Comparison of ENCODE assay signal across 23 cellular contexts in the genomic region with DNA sequence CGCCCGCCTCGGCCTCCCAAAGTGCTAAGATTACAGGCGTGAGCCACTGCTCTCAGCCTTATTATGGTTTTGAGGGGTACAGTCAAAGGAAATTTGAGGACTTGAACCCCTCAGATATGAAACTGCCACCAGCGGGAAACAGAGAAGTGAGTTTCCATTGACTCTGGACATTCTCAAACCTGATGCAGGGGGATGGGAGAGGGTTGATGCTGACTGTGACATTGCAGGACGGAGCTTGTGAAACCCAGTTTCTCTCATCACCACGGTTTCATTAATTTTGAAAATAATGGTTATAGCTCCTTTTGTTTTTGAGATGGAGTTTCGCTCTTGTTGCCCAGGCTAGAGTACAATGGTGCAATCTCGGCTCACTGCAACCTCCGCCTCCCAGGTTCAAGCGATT. TPM values are rescaled to one million over a fixed set of nuclear protein-coding genes. Genes with fewer than 3 reads are reported as not detected.
DNase-seq lines count a peak whose midpoint lies in the region; ATAC-seq, FAIRE-seq and TF ChIP-seq lines count a peak whose summit lies in the region.
"Had no signal": no experiment of that assay in that cellular context is flagged by ENCODE, and none has a peak within 500 bp of the region (broad histone marks: within the 10 kb centered on the region; RNA-seq: fewer than 3 reads in every experiment).

No MANE protein-coding gene starts in this region.

- no peak overlapping the region for H3K4me3 Mint-ChIP-seq in activated T-cell treated with anti-CD3 and anti-CD28 coated beads, Interleukin-2, amount 50 U/mL, for 24 hours
- no peak overlapping the region for H3K4me3 Mint-ChIP-seq in activated T-cell treated with anti-CD3 and anti-CD28 coated beads, Interleukin-2, amount 50 U/mL, for 72 hours
- no peak overlapping the region for H3K4me3 Mint-ChIP-seq in CD4-positive, alpha-beta T cell
- H3K4me3 Mint-ChIP-seq: B cell; CD4-positive, CD25-positive, alpha-beta regulatory T cell; GM23338; H9; HFFc6 had no signal

- H3K4me2 ChIP-seq in MM.1S (ENCODE audit: low read depth, low read length), result peak overlapping the region; percentile 53; the same call in 1 of the 2 replicates
- no peak overlapping the region for H3K4me2 ChIP-seq in endothelial cell of umbilical vein (ENCODE audit: insufficient read depth, low read length)
- H3K4me2 ChIP-seq: BLaER1, GM23338 had no signal

- peaks cover 5% of the 10 kb centered on the region for H3K4me1 Mint-ChIP-seq in activated T-cell treated with anti-CD3 and anti-CD28 coated beads, Interleukin-2, amount 50 U/mL, for 24 hours (ENCODE audit: low read depth)
- H3K4me1 Mint-ChIP-seq in activated T-cell treated with anti-CD3 and anti-CD28 coated beads, Interleukin-2, amount 50 U/mL, for 72 hours (ENCODE audit: low read depth), result no peaks in the 10 kb centered on the region
- peaks cover 3% of the 10 kb centered on the region for H3K4me1 Mint-ChIP-seq in CD4-positive, alpha-beta T cell (ENCODE audit: low read depth)

- H3K9me3 ChIP-seq in CD4-positive, alpha-beta T cell (ENCODE audit: control insufficient read depth, low read length), result no peaks in the 10 kb centered on the region
- H3K9me3 ChIP-seq in MM.1S (replicated peaks; ENCODE audit: insufficient read depth, low read length), result no peaks in the 10 kb centered on the region
- H3K9me3 ChIP-seq in endothelial cell of umbilical vein (replicated peaks; ENCODE audit: control insufficient read depth, insufficient read depth, low read length), result no peaks in the 10 kb centered on the region
- H3K9me3 ChIP-seq in upper lobe of left lung, result no peaks in the 10 kb centered on the region
- H3K9me3 ChIP-seq: BLaER1 had no signal

- intact Hi-C loops in CD4-positive, alpha-beta T cell (cut with DNase I, micrococcal nuclease), result loop anchor here in 1 of 2 experiments (5.0 kb wide), 1 partner anchor 103 kb away; no protein-coding TSS in a partner anchor
- intact Hi-C loops in endothelial cell of umbilical vein (cut with micrococcal nuclease), result loop anchor here (5.0 kb wide), 1 partner anchor 248 kb away; a partner anchor contains a TSS

- H3K9me3 Mint-ChIP-seq in activated T-cell treated with anti-CD3 and anti-CD28 coated beads, Interleukin-2, amount 50 U/mL, for 24 hours, result no peaks in the 10 kb centered on the region
- no peaks in the 10 kb centered on the region for H3K9me3 Mint-ChIP-seq in activated T-cell treated with anti-CD3 and anti-CD28 coated beads, Interleukin-2, amount 50 U/mL, for 72 hours
- no peaks in the 10 kb centered on the region for H3K9me3 Mint-ChIP-seq in CD4-positive, alpha-beta T cell
- H3K9me3 Mint-ChIP-seq: CD4-positive, CD25-positive, alpha-beta regulatory T cell; CD8-positive, alpha-beta memory T cell; GM23338; HFFc6 had no signal

- peak overlapping the region; percentile 60 for H3K27ac Mint-ChIP-seq in activated T-cell treated with anti-CD3 and anti-CD28 coated beads, Interleukin-2, amount 50 U/mL, for 24 hours
- H3K27ac Mint-ChIP-seq in activated T-cell treated with anti-CD3 and anti-CD28 coated beads, Interleukin-2, amount 50 U/mL, for 72 hours, result no peak overlapping the region
- peak overlapping the region; percentile 30 for H3K27ac Mint-ChIP-seq in CD4-positive, alpha-beta T cell
- H3K27ac Mint-ChIP-seq: GM23338, H9, HFFc6 had no signal

- no peak for TF ChIP-seq EP300 in upper lobe of left lung (IDR thresholded peaks at IDR 0.05)

- TF ChIP-seq POLR2A in endothelial cell of umbilical vein (IDR thresholded peaks at IDR 0.05; ENCODE audit: low read depth, low read length), result no peak
- TF ChIP-seq POLR2A in upper lobe of left lung (IDR thresholded peaks at IDR 0.05), result no peak

- peak; percentile 66 for FAIRE-seq in endothelial cell of umbilical vein (lab: Jason Lieb, UNC)
- FAIRE-seq: A204.1, D721Med, GM19239 had no signal

- H3K9me2 ChIP-seq in MM.1S (replicated peaks; ENCODE audit: insufficient read depth, low read length), result no peaks in the 10 kb centered on the region

- 92 to 95% methylated on average over 6 to 11 of the region's 11 CpGs for WGBS in upper lobe of left lung, 2 donors

- H3K27ac ChIP-seq in CD4-positive, alpha-beta T cell (ENCODE audit: low read depth, low read length), result no peak overlapping the region
- H3K27ac ChIP-seq in MM.1S (ENCODE audit: low read length) (peak overlapping the region; percentile 96), endothelial cell of umbilical vein (ENCODE audit: insufficient read depth, low read depth, low read length) (no peak overlapping the region), upper lobe of left lung (no peak overlapping the region)
- H3K27ac ChIP-seq: 22Rv1, BLaER1 had no signal

- no peak overlapping the region for H2AFZ ChIP-seq in MM.1S (ENCODE audit: low read length)
- H2AFZ ChIP-seq in endothelial cell of umbilical vein (ENCODE audit: low read depth, low read length), result no peak overlapping the region
- H2AFZ ChIP-seq: GM23338 had no signal

- peaks cover 55% of the 10 kb centered on the region for H3K4me1 ChIP-seq in MM.1S (ENCODE audit: low read length)
- H3K4me1 ChIP-seq in endothelial cell of umbilical vein (ENCODE audit: control insufficient read depth, extremely low read depth, insufficient read depth, low read length), result peaks cover 18% of the 10 kb centered on the region
- no peaks in the 10 kb centered on the region for H3K4me1 ChIP-seq in upper lobe of left lung

- no TSS peak for BruUV-seq in endothelial cell of umbilical vein (replicated peaks; lab: Mats Ljungman, UMichigan)

- H3K79me2 ChIP-seq in MM.1S (ENCODE audit: low read length) (peaks cover 14% of the 10 kb centered on the region), endothelial cell of umbilical vein (ENCODE audit: control insufficient read depth, insufficient read depth, low read length) (no peaks in the 10 kb centered on the region)

- CTCF ChIA-PET in CD4-positive, alpha-beta T cell (lab: Charles Lee), result no interaction called here
- CTCF ChIA-PET in endothelial cell of umbilical vein (lab: Charles Lee), result interaction anchor here (1.2 kb wide), 1 partner anchor 15 kb away, joined by 7 read pairs; no protein-coding TSS in a partner anchor

- no peak for DNase-seq in activated T-cell treated with anti-CD3 and anti-CD28 coated beads, Interleukin-2, amount 50 U/mL, for 24 hours
- DNase-seq in activated T-cell treated with anti-CD3 and anti-CD28 coated beads, Interleukin-2, amount 50 U/mL, for 72 hours, result no peak
- no peak for DNase-seq in CD4-positive, alpha-beta T cell
- DNase-seq in MM.1S, result peak; percentile 89
- DNase-seq in endothelial cell of umbilical vein (ENCODE audit: low read depth, low spot score), result no peak
- no peak for DNase-seq in upper lobe of left lung
- DNase-seq: CD4-positive, CD25-positive, alpha-beta regulatory T cell; CD8-positive, alpha-beta memory T cell; DMS53; DMS79 treated with DMSO at 0.1 percent for 48 hours; GF-D8; H9; HFFc6 had no signal

- TF ChIP-seq CTCF in CD4-positive, alpha-beta T cell (IDR thresholded peaks at IDR 0.05), result no peak
- no peak for TF ChIP-seq CTCF in MM.1S (IDR thresholded peaks at IDR 0.05; ENCODE audit: low read length)
- TF ChIP-seq CTCF in endothelial cell of umbilical vein (IDR thresholded peaks at IDR 0.05; ENCODE audit: extremely low read depth in 1 of 2, insufficient read depth in 1 of 2, low read depth in 1 of 2, low read length in 2 of 2), result no peak
- TF ChIP-seq CTCF in upper lobe of left lung (IDR thresholded peaks at IDR 0.05), result no peak

- ATAC-seq in activated T-cell treated with anti-CD3 and anti-CD28 coated beads, Interleukin-2, amount 50 U/mL, for 72 hours (replicated peaks in 1 of 2), result no peak
- ATAC-seq in CD4-positive, alpha-beta T cell (ENCODE audit: poor library complexity), result no peak
- ATAC-seq in GM21423 (IDR thresholded peaks at IDR 0.05; ENCODE audit: unreplicated experiment) (no peak), HG02938 (IDR thresholded peaks at IDR 0.05; ENCODE audit: unreplicated experiment) (no peak), upper lobe of left lung (ENCODE audit: low FRiP score in 2 of 2) (no peak)
- ATAC-seq: GM23338, HCT116 had no signal

- no peaks in the 10 kb centered on the region for H3K27me3 Mint-ChIP-seq in activated T-cell treated with anti-CD3 and anti-CD28 coated beads, Interleukin-2, amount 50 U/mL, for 24 hours
- H3K27me3 Mint-ChIP-seq in activated T-cell treated with anti-CD3 and anti-CD28 coated beads, Interleukin-2, amount 50 U/mL, for 72 hours (ENCODE audit: low read depth), result no peaks in the 10 kb centered on the region
- no peaks in the 10 kb centered on the region for H3K27me3 Mint-ChIP-seq in CD4-positive, alpha-beta T cell
- H3K27me3 Mint-ChIP-seq: B cell; CD4-positive, CD25-positive, alpha-beta regulatory T cell; CD8-positive, alpha-beta memory T cell had no signal

- H3K36me3 ChIP-seq in MM.1S (replicated peaks; ENCODE audit: insufficient read depth, low read length) (no peaks in the 10 kb centered on the region; the same call in 1 of the 2 replicates), endothelial cell of umbilical vein (ENCODE audit: control insufficient read depth in 2 of 2, extremely low read depth in 1 of 2, insufficient read depth in 2 of 2, low read length in 2 of 2) (no peaks in the 10 kb centered on the region), upper lobe of left lung (peaks cover 0 to 3% (median 0%) of the 10 kb centered on the region in 4 donors)

- POLR2A ChIA-PET in CD4-positive, alpha-beta T cell (lab: Charles Lee), result no interaction called here
- POLR2A ChIA-PET in endothelial cell of umbilical vein (lab: Charles Lee), result no interaction called here

- H3K36me3 Mint-ChIP-seq in activated T-cell treated with anti-CD3 and anti-CD28 coated beads, Interleukin-2, amount 50 U/mL, for 24 hours (ENCODE audit: low read depth), result peaks cover 82% of the 10 kb centered on the region
- H3K36me3 Mint-ChIP-seq in activated T-cell treated with anti-CD3 and anti-CD28 coated beads, Interleukin-2, amount 50 U/mL, for 72 hours (ENCODE audit: insufficient read depth in 2 of 2), result peaks cover 5 to 28% of the 10 kb centered on the region in 2 donors
- H3K36me3 Mint-ChIP-seq in CD4-positive, alpha-beta T cell (ENCODE audit: low read depth), result peaks cover 49% of the 10 kb centered on the region

- H3K27me3 ChIP-seq in CD4-positive, alpha-beta T cell (ENCODE audit: control insufficient read depth, insufficient read depth, low read length), result no peaks in the 10 kb centered on the region
- H3K27me3 ChIP-seq in MM.1S (replicated peaks; ENCODE audit: insufficient read depth, low read length), result no peaks in the 10 kb centered on the region
- no peaks in the 10 kb centered on the region for H3K27me3 ChIP-seq in endothelial cell of umbilical vein (ENCODE audit: control insufficient read depth in 2 of 2, insufficient read depth in 2 of 2, low read length in 2 of 2)
- H3K27me3 ChIP-seq in upper lobe of left lung, result no peaks in the 10 kb centered on the region
- H3K27me3 ChIP-seq: BLaER1 had no signal

- no peak overlapping the region for H3K4me3 ChIP-seq in MM.1S (ENCODE audit: low read length)
- H3K4me3 ChIP-seq in endothelial cell of umbilical vein (replicated peaks in 1 of 3; ENCODE audit: insufficient read depth in 1 of 3, low read depth in 1 of 3, low read length in 3 of 3), result no peak overlapping the region
- H3K4me3 ChIP-seq in upper lobe of left lung, result no peak overlapping the region
- H3K4me3 ChIP-seq: BLaER1, GM23338 had no signal

- H3K9me1 ChIP-seq in endothelial cell of umbilical vein (replicated peaks; ENCODE audit: control insufficient read depth, extremely low read depth, insufficient read depth, low read length), result no peaks in the 10 kb centered on the region

- peaks cover 39% of the 10 kb centered on the region for H3F3A ChIP-seq in MM.1S (ENCODE audit: insufficient read depth, low read length)

- H3K9ac ChIP-seq in MM.1S (ENCODE audit: low read length) (peak overlapping the region; percentile 54; the same call in 1 of the 2 replicates), endothelial cell of umbilical vein (replicated peaks; ENCODE audit: extremely low read depth, insufficient read depth, low read length) (no peak overlapping the region)
- H3K9ac ChIP-seq: BLaER1 had no signal

- dilution Hi-C loops in endothelial cell of umbilical vein (cut with MboI; ENCODE audit: extremely low pct_ligation_motif_present, low sequenced_read_pairs), result no loop called here

- H4K20me1 ChIP-seq in MM.1S (ENCODE audit: insufficient read depth, low read length), result no peaks in the 10 kb centered on the region
- H4K20me1 ChIP-seq in endothelial cell of umbilical vein (replicated peaks; ENCODE audit: control insufficient read depth, extremely low read depth, insufficient read depth, low read length), result no peaks in the 10 kb centered on the region

RNA-seq across cellular contexts. Expression of a gene that starts 18.2 kb away (rescaled TPM):
- 10 to 100 TPM; 15.9 to 18.8 TPM for total RNA-seq in activated T-cell treated with anti-CD3 and anti-CD28 coated beads, Interleukin-2, amount 50 U/mL, for 72 hours
- total RNA-seq in CD4-positive, alpha-beta T cell, result 10 to 100 TPM; 16.4 to 16.5 TPM
- 10.8 and 12.0 TPM in 2 replicates for total RNA-seq in endothelial cell of umbilical vein
- 2.7 and 2.8 TPM in 2 replicates for polyA plus RNA-seq in endothelial cell of umbilical vein
- polyA plus RNA-seq in endothelial cell of umbilical vein (2011; cell fraction: cytosol; rRNA removed), result 4.3 and 4.7 TPM in 2 replicates
- polyA plus RNA-seq in endothelial cell of umbilical vein (2011; cell fraction: nucleus; rRNA removed), result 5.7 and 6.5 TPM in 2 replicates
- 9.8 and 11.4 TPM in 2 replicates for polyA plus RNA-seq in endothelial cell of umbilical vein (2012)
- polyA minus RNA-seq in endothelial cell of umbilical vein, result 3.9 and 5.1 TPM in 2 replicates
- polyA minus RNA-seq in endothelial cell of umbilical vein (2011; cell fraction: cytosol; rRNA and poly(A)+ RNA removed), result 16.2 TPM
- polyA minus RNA-seq in endothelial cell of umbilical vein (2011; cell fraction: nucleus; rRNA and poly(A)+ RNA removed), result 3.8 and 6.2 TPM in 2 replicates
- total RNA-seq in upper lobe of left lung, result 10 to 100 TPM in 1 of 6 donors, 1 to 10 TPM in 5; 3.9 to 10.5 (median 7.0) TPM

RNA-seq across cellular contexts. Expression of a gene that starts 50.1 kb away (rescaled TPM):
- 10 to 100 TPM; 75.6 to 84.8 TPM for total RNA-seq in activated T-cell treated with anti-CD3 and anti-CD28 coated beads, Interleukin-2, amount 50 U/mL, for 72 hours
- total RNA-seq in CD4-positive, alpha-beta T cell, result 100 to 1,000 TPM in 1 of 2 experiments, 10 to 100 TPM in 1; 88.8 to 101 TPM
- total RNA-seq in endothelial cell of umbilical vein (66.1 and 66.9 TPM in 2 replicates), upper lobe of left lung (10 to 100 TPM; 15.0 to 48.6 (median 40.8) TPM)
- polyA plus RNA-seq in endothelial cell of umbilical vein, result 32.9 and 40.7 TPM in 2 replicates
- polyA plus RNA-seq in endothelial cell of umbilical vein (2011; cell fraction: cytosol; rRNA removed), result 43.1 and 49.3 TPM in 2 replicates
- 49.4 and 56.9 TPM in 2 replicates for polyA plus RNA-seq in endothelial cell of umbilical vein (2011; cell fraction: nucleus; rRNA removed)
- 75.5 and 88.4 TPM in 2 replicates for polyA plus RNA-seq in endothelial cell of umbilical vein (2012)
- polyA minus RNA-seq in endothelial cell of umbilical vein, result 19.1 and 22.4 TPM in 2 replicates
- 48.7 TPM for polyA minus RNA-seq in endothelial cell of umbilical vein (2011; cell fraction: cytosol; rRNA and poly(A)+ RNA removed)
- 20.1 and 26.3 TPM in 2 replicates for polyA minus RNA-seq in endothelial cell of umbilical vein (2011; cell fraction: nucleus; rRNA and poly(A)+ RNA removed)

RNA-seq across cellular contexts. Expression of a gene that starts 59.2 kb away (rescaled TPM):
- 10 to 100 TPM; 22.1 to 23.5 TPM for total RNA-seq in activated T-cell treated with anti-CD3 and anti-CD28 coated beads, Interleukin-2, amount 50 U/mL, for 72 hours
- 10 to 100 TPM; 25.1 to 27.0 TPM for total RNA-seq in CD4-positive, alpha-beta T cell
- total RNA-seq in endothelial cell of umbilical vein, result 21.0 and 23.1 TPM in 2 replicates
- polyA plus RNA-seq in endothelial cell of umbilical vein, result 8.6 and 12.1 TPM in 2 replicates
- polyA plus RNA-seq in endothelial cell of umbilical vein (2011; cell fraction: cytosol; rRNA removed), result 14.9 and 16.0 TPM in 2 replicates
- polyA plus RNA-seq in endothelial cell of umbilical vein (2011; cell fraction: nucleus; rRNA removed), result 16.7 and 24.6 TPM in 2 replicates
- 23.9 and 31.4 TPM in 2 replicates for polyA plus RNA-seq in endothelial cell of umbilical vein (2012)
- polyA minus RNA-seq in endothelial cell of umbilical vein, result 20.6 and 24.5 TPM in 2 replicates
- polyA minus RNA-seq in endothelial cell of umbilical vein (2011; cell fraction: cytosol; rRNA and poly(A)+ RNA removed), result 17.3 TPM
- 8.2 and 13.0 TPM in 2 replicates for polyA minus RNA-seq in endothelial cell of umbilical vein (2011; cell fraction: nucleus; rRNA and poly(A)+ RNA removed)
- 10 to 100 TPM; 22.1 to 55.5 (median 26.8) TPM for total RNA-seq in upper lobe of left lung
